ENCODE assay signal across 9 cellular contexts in the genomic region with DNA sequence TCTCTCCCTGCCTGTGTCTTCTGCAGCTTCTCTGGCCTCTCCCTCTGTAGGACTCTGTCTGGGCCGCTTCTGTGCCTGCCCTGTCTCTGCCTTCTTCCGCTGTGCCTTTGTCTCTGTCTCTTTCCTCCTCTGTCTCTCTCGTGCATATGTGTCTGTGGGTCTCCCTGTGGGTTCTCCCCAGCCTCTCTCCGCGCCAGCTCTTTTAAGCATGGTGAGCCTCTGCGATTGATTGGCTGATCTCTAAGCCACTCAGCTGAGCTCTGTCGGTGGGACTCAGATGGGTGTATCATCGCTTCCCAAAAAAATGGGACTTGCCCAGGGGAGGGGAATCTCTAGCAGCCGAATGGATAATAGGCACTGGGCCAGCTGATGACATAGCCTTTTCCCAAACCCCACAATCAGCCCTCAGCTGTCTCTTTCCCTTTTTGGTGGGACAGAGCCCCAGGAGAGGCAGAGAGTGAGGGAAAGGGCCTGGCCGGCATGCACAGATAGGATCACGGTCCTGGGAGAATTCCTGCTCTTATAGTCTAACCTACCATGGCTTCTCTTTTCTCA. TPM values are rescaled to one million over a fixed set of nuclear protein-coding genes. Genes with fewer than 3 reads are reported as not detected.
DNase-seq lines count a peak whose midpoint lies in the region; ATAC-seq and TF ChIP-seq lines count a peak whose summit lies in the region.
"Had no signal": no experiment of that assay in that cellular context is flagged by ENCODE, and none has a peak within 500 bp of the region (broad histone marks: within the 10 kb centered on the region; RNA-seq: fewer than 3 reads in every experiment).

A gene with protein sequence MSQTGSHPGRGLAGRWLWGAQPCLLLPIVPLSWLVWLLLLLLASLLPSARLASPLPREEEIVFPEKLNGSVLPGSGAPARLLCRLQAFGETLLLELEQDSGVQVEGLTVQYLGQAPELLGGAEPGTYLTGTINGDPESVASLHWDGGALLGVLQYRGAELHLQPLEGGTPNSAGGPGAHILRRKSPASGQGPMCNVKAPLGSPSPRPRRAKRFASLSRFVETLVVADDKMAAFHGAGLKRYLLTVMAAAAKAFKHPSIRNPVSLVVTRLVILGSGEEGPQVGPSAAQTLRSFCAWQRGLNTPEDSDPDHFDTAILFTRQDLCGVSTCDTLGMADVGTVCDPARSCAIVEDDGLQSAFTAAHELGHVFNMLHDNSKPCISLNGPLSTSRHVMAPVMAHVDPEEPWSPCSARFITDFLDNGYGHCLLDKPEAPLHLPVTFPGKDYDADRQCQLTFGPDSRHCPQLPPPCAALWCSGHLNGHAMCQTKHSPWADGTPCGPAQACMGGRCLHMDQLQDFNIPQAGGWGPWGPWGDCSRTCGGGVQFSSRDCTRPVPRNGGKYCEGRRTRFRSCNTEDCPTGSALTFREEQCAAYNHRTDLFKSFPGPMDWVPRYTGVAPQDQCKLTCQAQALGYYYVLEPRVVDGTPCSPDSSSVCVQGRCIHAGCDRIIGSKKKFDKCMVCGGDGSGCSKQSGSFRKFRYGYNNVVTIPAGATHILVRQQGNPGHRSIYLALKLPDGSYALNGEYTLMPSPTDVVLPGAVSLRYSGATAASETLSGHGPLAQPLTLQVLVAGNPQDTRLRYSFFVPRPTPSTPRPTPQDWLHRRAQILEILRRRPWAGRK (minus strand): TSS at position 178 of the 555 bp plus-strand sequence. CDS start 427 bp downstream, outside the sequence.

- no peak within 1 kb of the TSS for H2AFZ ChIP-seq in hepatocyte

- H3K79me2 ChIP-seq in hepatocyte, result peaks cover 15% of the 10 kb centered on the region

- H3K27ac ChIP-seq in hepatocyte, result peak within 1 kb of the TSS; percentile 96
- H3K27ac ChIP-seq: KMS-11 had no signal

- no peak for ATAC-seq in GM21576 (IDR thresholded peaks at IDR 0.05; ENCODE audit: unreplicated experiment)
- ATAC-seq in GM19463 (IDR thresholded peaks at IDR 0.05; ENCODE audit: unreplicated experiment), result no peak

- H3K27me3 ChIP-seq in hepatocyte, result no peaks in the 10 kb centered on the region

- DNase-seq in HCEC 1CT, result peak; percentile 80
- DNase-seq in amniotic stem cell (lab: John Stamatoyannopoulos, UW), result peak; percentile 55
- peak; percentile 65 for DNase-seq in hepatocyte (ENCODE audit: low spot score)
- DNase-seq in skeletal muscle cell (ENCODE audit: low read depth), result peak; percentile 68
- no peak for DNase-seq in MV-4-11 (lab: John Stamatoyannopoulos, UW)
- DNase-seq in HUDEP-2 (lab: John Stamatoyannopoulos, UW; ENCODE audit: unreplicated experiment in 76 of 76), result no peak

- H3K4me3 ChIP-seq in hepatocyte, result no peak within 1 kb of the TSS
- H3K4me3 ChIP-seq in skeletal muscle cell (ENCODE audit: low read depth, low read length), result peak within 1 kb of the TSS; percentile 47

- no peaks in the 10 kb centered on the region for H3K36me3 ChIP-seq in hepatocyte (replicated peaks; ENCODE audit: insufficient read depth, low read depth)

- H3K4me1 ChIP-seq in hepatocyte (ENCODE audit: insufficient read depth), result peaks cover 42% of the 10 kb centered on the region

- TF ChIP-seq CTCF in hepatocyte (IDR thresholded peaks at IDR 0.05; ENCODE audit: poor library complexity), result no peak

- peak within 1 kb of the TSS; percentile 76 for H3K4me2 ChIP-seq in hepatocyte
- H3K4me2 ChIP-seq: KMS-11 had no signal

- H3K9me3 ChIP-seq in hepatocyte (ENCODE audit: low read depth), result no peaks in the 10 kb centered on the region

- H4K20me1 ChIP-seq in hepatocyte (ENCODE audit: insufficient read depth, poor library complexity, severe bottlenecking), result no peaks in the 10 kb centered on the region

- no peaks in the 10 kb centered on the region for H3K9me2 ChIP-seq in hepatocyte (replicated peaks; ENCODE audit: insufficient read depth)

- WGBS in hepatocyte (ENCODE audit: low lambda C conversion rate, missing lambda C conversion rate), result 67% methylated on average over 11 of the region's 11 CpGs

RNA-seq across cellular contexts. Expression of the gene that starts here (rescaled TPM):
- 1.2 and 2.3 TPM in 2 replicates for total RNA-seq in hepatocyte
- polyA plus RNA-seq in hepatocyte, result 4.4 and 6.1 TPM in 2 replicates

Comparison
In these comparisons a context has a peak if more than half of its experiments do, and no peak if none do; other contexts are left out.
1. DNase-seq: peak in HCEC 1CT (single experiment), amniotic stem cell (single experiment), hepatocyte (single experiment) and skeletal muscle cell (single experiment); none in MV-4-11 (single experiment) and HUDEP-2 (0 of 76).